In genomic region chr1:146376708-146377496, GRCh38 we compare ENCODE assay signal across 8 cellular contexts.
DNase-seq lines count a peak whose midpoint lies in the region; ATAC-seq and TF ChIP-seq lines count a peak whose summit lies in the region.
"Not testable (repeated sequence)": the region's sequence is repeated elsewhere in the genome, so short reads cannot be mapped to it uniquely, and the experiment has no call there.

No MANE protein-coding gene starts in this region.

- H3K36me3 Mint-ChIP-seq in activated T-cell treated with anti-CD3 and anti-CD28 coated beads, Interleukin-2, amount 50 U/mL, for 4 hours (ENCODE audit: insufficient read depth); naive B cell: not testable (repeated sequence)
- H3K36me3 Mint-ChIP-seq in stimulated activated effector memory CD8-positive, alpha-beta T cell treated with anti-CD3 and anti-CD28 coated beads, Interleukin-12 subunit alpha, Interleukin-12 subunit beta, amount 100 ng/mL, for 72 hours, result peaks cover 28% of the 10 kb centered on the region

- H3K27me3 ChIP-seq in esophagus squamous epithelium, result not testable (repeated sequence)

- not testable (repeated sequence) for H3K4me1 Mint-ChIP-seq in activated T-cell treated with anti-CD3 and anti-CD28 coated beads, Interleukin-2, amount 50 U/mL, for 4 hours (ENCODE audit: low read depth)
- peaks cover 7 to 18% (median 11%) of the 10 kb centered on the region in 3 donors for H3K4me1 Mint-ChIP-seq in naive B cell
- peaks cover 26% of the 10 kb centered on the region for H3K4me1 Mint-ChIP-seq in stimulated activated effector memory CD8-positive, alpha-beta T cell treated with anti-CD3 and anti-CD28 coated beads, Interleukin-12 subunit alpha, Interleukin-12 subunit beta, amount 100 ng/mL, for 72 hours

- DNase-seq in DMS53 treated with DMSO at 0.1 percent for 48 hours (lab: John Stamatoyannopoulos, UW; ENCODE audit: unreplicated experiment), result peak; percentile 87
- peak; percentile 62 for DNase-seq in KG1 (lab: John Stamatoyannopoulos, UW)
- peak; percentile 55 for DNase-seq in activated T-cell treated with anti-CD3 and anti-CD28 coated beads, Interleukin-2, amount 50 U/mL, for 4 hours
- DNase-seq in esophagus squamous epithelium (lab: John Stamatoyannopoulos, UW), result peak; percentile 30
- peak; percentile 89 for DNase-seq in naive B cell
- peak; percentile 56 to 89 for DNase-seq in stimulated activated effector memory CD8-positive, alpha-beta T cell treated with anti-CD3 and anti-CD28 coated beads, Interleukin-12 subunit alpha, Interleukin-12 subunit beta, amount 100 ng/mL, for 72 hours (ENCODE audit: low spot score in 2 of 2)

- WGBS in esophagus squamous epithelium, 2 donors, result 0 to 1% methylated on average over 15 to 18 of the region's 42 CpGs

- H3K36me3 ChIP-seq in esophagus squamous epithelium, result not testable (repeated sequence)

- H3K27ac ChIP-seq in esophagus squamous epithelium, result peak overlapping the region; percentile 91 to 95 (median 94)

- not testable (repeated sequence) for H3K9me3 Mint-ChIP-seq in activated T-cell treated with anti-CD3 and anti-CD28 coated beads, Interleukin-2, amount 50 U/mL, for 4 hours; naive B cell; stimulated activated effector memory CD8-positive, alpha-beta T cell treated with anti-CD3 and anti-CD28 coated beads, Interleukin-12 subunit alpha, Interleukin-12 subunit beta, amount 100 ng/mL, for 72 hours

- H3K4me1 ChIP-seq in esophagus squamous epithelium, result not testable (repeated sequence)

- peak overlapping the region; percentile 12 to 59 (median 42) for H3K4me3 ChIP-seq in esophagus squamous epithelium

- not testable (repeated sequence) for H3K9me3 ChIP-seq in esophagus squamous epithelium

- TF ChIP-seq CTCF in esophagus squamous epithelium (IDR thresholded peaks at IDR 0.05), result peak in 1 of 6 experiments; percentile 9

- peak; percentile 45 to 96 (median 94) for TF ChIP-seq POLR2A in esophagus squamous epithelium (IDR thresholded peaks at IDR 0.05)

- H3K4me3 Mint-ChIP-seq in activated T-cell treated with anti-CD3 and anti-CD28 coated beads, Interleukin-2, amount 50 U/mL, for 4 hours, result peak overlapping the region; percentile 71
- peak overlapping the region; percentile 80 to 96 (median 92) for H3K4me3 Mint-ChIP-seq in naive B cell
- H3K4me3 Mint-ChIP-seq in stimulated activated effector memory CD8-positive, alpha-beta T cell treated with anti-CD3 and anti-CD28 coated beads, Interleukin-12 subunit alpha, Interleukin-12 subunit beta, amount 100 ng/mL, for 72 hours, result peak overlapping the region; percentile 89

- H3K27ac Mint-ChIP-seq in naive B cell, result peak overlapping the region; percentile 99 to 100 (median 100)
- H3K27ac Mint-ChIP-seq in stimulated activated effector memory CD8-positive, alpha-beta T cell treated with anti-CD3 and anti-CD28 coated beads, Interleukin-12 subunit alpha, Interleukin-12 subunit beta, amount 100 ng/mL, for 72 hours, result peak overlapping the region; percentile 100

- H3K27me3 Mint-ChIP-seq in activated T-cell treated with anti-CD3 and anti-CD28 coated beads, Interleukin-2, amount 50 U/mL, for 4 hours (ENCODE audit: low read depth); naive B cell: not testable (repeated sequence)

- intact Hi-C loops in esophagus squamous epithelium (cut with DNase I), result not testable (repeated sequence)

- peak; percentile 91 for ATAC-seq in GM21737 (IDR thresholded peaks at IDR 0.05; ENCODE audit: unreplicated experiment)
- ATAC-seq in activated T-cell treated with anti-CD3 and anti-CD28 coated beads, Interleukin-2, amount 50 U/mL, for 4 hours, result peak; percentile 90 to 93
- ATAC-seq in naive B cell (ENCODE audit: low read depth in 2 of 2), result peak; percentile 89
- peak; percentile 96 for ATAC-seq in stimulated activated effector memory CD8-positive, alpha-beta T cell treated with anti-CD3 and anti-CD28 coated beads, Interleukin-12 subunit alpha, Interleukin-12 subunit beta, amount 100 ng/mL, for 72 hours

TF ChIP-seq in PFSK-1, 5 proteins besides CTCF, POLR2A, EP300 and RAD21:
- TF ChIP-seq POLR2AphosphoS5 (IDR thresholded peaks at IDR 0.05; ENCODE audit: low read depth, low read length), result peak; percentile 96

Comparison
In these comparisons a context has a peak if more than half of its experiments do, and no peak if none do; other contexts are left out.
1. Peak in every context shown above with its lines: DNase-seq, ATAC-seq, H3K4me3 ChIP-seq and H3K27ac ChIP-seq.
2. DNase-seq: peak in every context shown above with its lines; median percentile 89 in naive B cell; 87 in DMS53 treated with DMSO at 0.1 percent for 48 hours; 72 in stimulated activated effector memory CD8-positive, alpha-beta T cell treated with anti-CD3 and anti-CD28 coated beads, Interleukin-12 subunit alpha, Interleukin-12 subunit beta, amount 100 ng/mL, for 72 hours; 62 in KG1; 55 in activated T-cell treated with anti-CD3 and anti-CD28 coated beads, Interleukin-2, amount 50 U/mL, for 4 hours; 30 in esophagus squamous epithelium.